Comparison of ENCODE assay signal across 26 cellular contexts in genomic region chr15:89770041-89770440, GRCh38. TPM values are rescaled to one million over a fixed set of nuclear protein-coding genes. Genes with fewer than 3 reads are reported as not detected.
DNase-seq lines count a peak whose midpoint lies in the region; ATAC-seq and TF ChIP-seq lines count a peak whose summit lies in the region.
"Had no signal": no experiment of that assay in that cellular context is flagged by ENCODE, and none has a peak within 500 bp of the region (broad histone marks: within the 10 kb centered on the region; RNA-seq: fewer than 3 reads in every experiment).

No MANE protein-coding gene starts in this region.

- H3K4me1 ChIP-seq in PC-3 (ENCODE audit: insufficient read depth, low read length) (peaks cover 18% of the 10 kb centered on the region; the same call in 1 of the 2 replicates), mesenchymal stem cell (ENCODE audit: control insufficient read depth, insufficient read depth, low read depth, low read length) (peaks cover 12% of the 10 kb centered on the region)
- H3K4me1 ChIP-seq: SJCRH30, tibial nerve had no signal

- ATAC-seq in PC-3 (peak; percentile 48; the same call in 1 of the 2 replicates), GM18861 (IDR thresholded peaks at IDR 0.05; ENCODE audit: unreplicated experiment) (no peak), left colon (no peak)
- ATAC-seq: WTC11 had no signal

- H3K9me2 ChIP-seq in PC-3 (replicated peaks; ENCODE audit: low read length), result no peaks in the 10 kb centered on the region

- no peaks in the 10 kb centered on the region for H3K27me3 ChIP-seq in PC-3 (ENCODE audit: low read length)
- H3K27me3 ChIP-seq in mesenchymal stem cell (ENCODE audit: control insufficient read depth in 1 of 2, insufficient read depth in 1 of 2, low read length in 2 of 2), result no peaks in the 10 kb centered on the region
- H3K27me3 ChIP-seq: ovary, SJCRH30, tibial nerve had no signal

- no peak overlapping the region for H3K4me3 Mint-ChIP-seq in chondrocyte (ENCODE audit: unreplicated experiment)
- no peak overlapping the region for H3K4me3 Mint-ChIP-seq in activated naive CD4-positive, alpha-beta T cell treated with anti-CD3 and anti-CD28 coated beads for 36 hours
- H3K4me3 Mint-ChIP-seq: activated CD4-positive, alpha-beta memory T cell treated with anti-CD3 and anti-CD28 coated beads, Interleukin-2, amount 10 ng/mL, durations not matched to agents 7 days and 5 days; activated naive CD4-positive, alpha-beta T cell treated with anti-CD3 and anti-CD28 coated beads, Interleukin-2, amount 50 U/mL, for 24 hours; activated T-cell treated with anti-CD3 and anti-CD28 coated beads, Interleukin-2, amount 50 U/mL, for 24 hours; naive B cell; WTC11 had no signal

- no peak overlapping the region for H4K8ac ChIP-seq in mesenchymal stem cell (ENCODE audit: low read length)

- H3K36me3 ChIP-seq in PC-3 (ENCODE audit: low read depth, low read length) (no peaks in the 10 kb centered on the region), mesenchymal stem cell (ENCODE audit: control insufficient read depth in 1 of 2, insufficient read depth in 2 of 2, low read depth in 1 of 2, low read length in 2 of 2) (peaks cover 5 to 6% of the 10 kb centered on the region in 2 experiments)
- H3K36me3 ChIP-seq: ovary, SJCRH30, tibial nerve had no signal

- H3K18ac ChIP-seq in mesenchymal stem cell (ENCODE audit: low read depth in 1 of 2, low read length in 2 of 2), result no peak overlapping the region

- H2BK120ac ChIP-seq in mesenchymal stem cell (ENCODE audit: low read depth, low read length), result no peak overlapping the region

- H3K9me3 Mint-ChIP-seq in chondrocyte (ENCODE audit: low read depth), result no peaks in the 10 kb centered on the region
- no peaks in the 10 kb centered on the region for H3K9me3 Mint-ChIP-seq in activated naive CD4-positive, alpha-beta T cell treated with anti-CD3 and anti-CD28 coated beads for 36 hours
- H3K9me3 Mint-ChIP-seq: activated CD4-positive, alpha-beta memory T cell treated with anti-CD3 and anti-CD28 coated beads, Interleukin-2, amount 10 ng/mL, durations not matched to agents 7 days and 5 days; activated naive CD4-positive, alpha-beta T cell treated with anti-CD3 and anti-CD28 coated beads, Interleukin-2, amount 50 U/mL, for 24 hours; activated T-cell treated with anti-CD3 and anti-CD28 coated beads, Interleukin-2, amount 50 U/mL, for 24 hours; naive B cell; WTC11 had no signal

- H3K4me3 ChIP-seq in PC-3 (ENCODE audit: low read length) (no peak overlapping the region), mesenchymal stem cell (ENCODE audit: insufficient read depth in 1 of 2, low read depth in 1 of 2, low read length in 2 of 2) (no peak overlapping the region)
- H3K4me3 ChIP-seq: lung, ovary, SJCRH30, tibial nerve had no signal

- H3K79me2 ChIP-seq in PC-3 (ENCODE audit: low read length), result no peaks in the 10 kb centered on the region

- H3K36me3 Mint-ChIP-seq in chondrocyte (ENCODE audit: low read depth), result peaks cover 1% of the 10 kb centered on the region
- H3K36me3 Mint-ChIP-seq in activated naive CD4-positive, alpha-beta T cell treated with anti-CD3 and anti-CD28 coated beads for 36 hours (ENCODE audit: low read depth), result no peaks in the 10 kb centered on the region
- H3K36me3 Mint-ChIP-seq: activated naive CD4-positive, alpha-beta T cell treated with anti-CD3 and anti-CD28 coated beads, Interleukin-2, amount 50 U/mL, for 24 hours; naive B cell; WTC11 had no signal

- H3K27me3 Mint-ChIP-seq in chondrocyte (ENCODE audit: low read depth), result no peaks in the 10 kb centered on the region
- no peaks in the 10 kb centered on the region for H3K27me3 Mint-ChIP-seq in activated naive CD4-positive, alpha-beta T cell treated with anti-CD3 and anti-CD28 coated beads for 36 hours (ENCODE audit: low read depth)
- H3K27me3 Mint-ChIP-seq: activated naive CD4-positive, alpha-beta T cell treated with anti-CD3 and anti-CD28 coated beads, Interleukin-2, amount 50 U/mL, for 24 hours had no signal

- no peak overlapping the region for H2BK5ac ChIP-seq in mesenchymal stem cell (ENCODE audit: low read depth, low read length, poor library complexity, severe bottlenecking)

- no peak overlapping the region for H2BK12ac ChIP-seq in mesenchymal stem cell (ENCODE audit: low read length in 2 of 2)

- intact Hi-C loops in PC-3 (cut with micrococcal nuclease), result no loop called here
- intact Hi-C loops in left colon (cut with DNase I, micrococcal nuclease), result no loop called here
- intact Hi-C loops in activated naive CD4-positive, alpha-beta T cell treated with anti-CD3 and anti-CD28 coated beads for 36 hours (cut with micrococcal nuclease), result no loop called here

- CTCF ChIA-PET in PC-3 (lab: Charles Lee), result no interaction called here
- CTCF ChIA-PET in activated naive CD4-positive, alpha-beta T cell treated with anti-CD3 and anti-CD28 coated beads for 36 hours (lab: Charles Lee), result interaction anchor here (0.9 kb wide), 1 partner anchor 8 kb away, joined by 7 read pairs; no protein-coding TSS in a partner anchor

- H3K79me1 ChIP-seq in mesenchymal stem cell (replicated peaks; ENCODE audit: low read length, poor library complexity, severe bottlenecking), result no peaks in the 10 kb centered on the region

- TF ChIP-seq CTCF in PC-3 (conservative IDR thresholded peaks at IDR 0.05; ENCODE audit: low read depth, low read length) (no peak), chondrocyte (IDR thresholded peaks at IDR 0.05) (no peak)

- H3K4me2 ChIP-seq in PC-3 (ENCODE audit: low read length), result no peak overlapping the region
- no peak overlapping the region for H3K4me2 ChIP-seq in mesenchymal stem cell (ENCODE audit: low read length, poor library complexity, severe bottlenecking)

- no peaks in the 10 kb centered on the region for H3F3A ChIP-seq in PC-3 (ENCODE audit: low read length, unreplicated experiment)

- H4K91ac ChIP-seq in mesenchymal stem cell (ENCODE audit: low read length), result no peak overlapping the region

- DNase-seq in EL (peak; percentile 58), PC-3 (peak; percentile 25), chondrocyte (ENCODE audit: low spot score) (peak; percentile 26), mesenchymal stem cell (no peak), left colon (no peak)
- DNase-seq in central memory CD4-positive, alpha-beta T cell, result no peak
- DNase-seq in activated naive CD4-positive, alpha-beta T cell treated with anti-CD3 and anti-CD28 coated beads for 36 hours, result no peak
- DNase-seq: activated CD4-positive, alpha-beta memory T cell treated with anti-CD3 and anti-CD28 coated beads, Interleukin-2, amount 10 ng/mL, durations not matched to agents 7 days and 5 days; activated T-cell treated with anti-CD3 and anti-CD28 coated beads, Interleukin-2, amount 50 U/mL, for 24 hours; caudate nucleus; COR-L47; glutamatergic neuron; naive B cell; NCI-H1417; NCI-H69; ovary; SJCRH30; stimulated activated CD4-positive, alpha-beta T cell treated with anti-CD3 and anti-CD28 coated beads, Interleukin-2, amount 100 ng/mL, for 24 hours; stimulated activated naive CD4-positive, alpha-beta T cell treated with Interleukin-2 at 50 U/mL for 16 hours; T-helper 2 cell had no signal

- BruUV-seq in PC-3 (replicated peaks; lab: Mats Ljungman, UMichigan), result no TSS peak

- H2AK5ac ChIP-seq in mesenchymal stem cell (ENCODE audit: low read length, severe bottlenecking), result no peak overlapping the region

- H3K4me1 Mint-ChIP-seq in chondrocyte (ENCODE audit: low read depth), result peaks cover 14% of the 10 kb centered on the region
- H3K4me1 Mint-ChIP-seq in activated naive CD4-positive, alpha-beta T cell treated with anti-CD3 and anti-CD28 coated beads for 36 hours (ENCODE audit: low read depth), result no peaks in the 10 kb centered on the region
- H3K4me1 Mint-ChIP-seq: activated CD4-positive, alpha-beta memory T cell treated with anti-CD3 and anti-CD28 coated beads, Interleukin-2, amount 10 ng/mL, durations not matched to agents 7 days and 5 days; activated naive CD4-positive, alpha-beta T cell treated with anti-CD3 and anti-CD28 coated beads, Interleukin-2, amount 50 U/mL, for 24 hours; naive B cell; WTC11 had no signal

- H3K14ac ChIP-seq in mesenchymal stem cell (ENCODE audit: low read length in 2 of 2), result no peak overlapping the region

- no peak overlapping the region for H3K27ac Mint-ChIP-seq in chondrocyte (ENCODE audit: unreplicated experiment)
- no peak overlapping the region for H3K27ac Mint-ChIP-seq in activated naive CD4-positive, alpha-beta T cell treated with anti-CD3 and anti-CD28 coated beads for 36 hours
- H3K27ac Mint-ChIP-seq: activated CD4-positive, alpha-beta memory T cell treated with anti-CD3 and anti-CD28 coated beads, Interleukin-2, amount 10 ng/mL, durations not matched to agents 7 days and 5 days; activated naive CD4-positive, alpha-beta T cell treated with anti-CD3 and anti-CD28 coated beads, Interleukin-2, amount 50 U/mL, for 24 hours; activated T-cell treated with anti-CD3 and anti-CD28 coated beads, Interleukin-2, amount 50 U/mL, for 24 hours; WTC11 had no signal

- POLR2A ChIA-PET in PC-3 (lab: Charles Lee; ENCODE audit: unreplicated experiment), result no interaction called here

- H2BK15ac ChIP-seq in mesenchymal stem cell (ENCODE audit: low read depth, poor library complexity, severe bottlenecking), result no peak overlapping the region

- H2AFZ ChIP-seq in PC-3 (ENCODE audit: low read length) (no peak overlapping the region; the same call in 1 of the 2 replicates), mesenchymal stem cell (ENCODE audit: low read depth, low read length) (no peak overlapping the region)

- no peak overlapping the region for H3K4ac ChIP-seq in mesenchymal stem cell (ENCODE audit: low read depth in 1 of 2, low read length in 2 of 2)

- WGBS in mesenchymal stem cell, result 80% methylated on average over 3 of the region's 3 CpGs

- H3K27ac ChIP-seq in PC-3 (ENCODE audit: low read length) (no peak overlapping the region), mesenchymal stem cell (ENCODE audit: low read length, poor library complexity, severe bottlenecking) (no peak overlapping the region)
- H3K27ac ChIP-seq: ovary, SJCRH30, tibial nerve had no signal

- no peaks in the 10 kb centered on the region for H3K9me3 ChIP-seq in PC-3 (ENCODE audit: low read length)
- no peaks in the 10 kb centered on the region for H3K9me3 ChIP-seq in mesenchymal stem cell (ENCODE audit: control insufficient read depth, low read length)
- H3K9me3 ChIP-seq: ovary, SJCRH30, tibial nerve had no signal

- H3K9ac ChIP-seq in PC-3 (ENCODE audit: low read length) (no peak overlapping the region), mesenchymal stem cell (ENCODE audit: low read length) (peak overlapping the region; percentile 29)

- H3K23ac ChIP-seq in mesenchymal stem cell (ENCODE audit: low read length in 2 of 2), result no peak overlapping the region

- H4K20me1 ChIP-seq in PC-3 (ENCODE audit: low read length), result no peaks in the 10 kb centered on the region

RNA-seq across cellular contexts. Expression of gene MESP2, which starts 6.1 kb away (rescaled TPM):
- total RNA-seq in PC-3 (2014; rRNA removed) (1.1 and 1.3 TPM in 2 replicates), chondrocyte (0.25 to 0.51 TPM (median 0.36 TPM) in 3 replicates), left colon (1 to 10 TPM in 1 of 2 donors, under 1 TPM in 1; 0.84 to 1.0 TPM)
- 0.12 TPM for polyA plus RNA-seq in mesenchymal stem cell (2013, experiment 1 of 2)
- 0.07 TPM for polyA plus RNA-seq in mesenchymal stem cell (2013, experiment 2 of 2)
- total RNA-seq in activated naive CD4-positive, alpha-beta T cell treated with anti-CD3 and anti-CD28 coated beads for 36 hours, result not detected
- total RNA-seq: activated CD4-positive, alpha-beta memory T cell treated with anti-CD3 and anti-CD28 coated beads, Interleukin-2, amount 10 ng/mL, durations not matched to agents 7 days and 5 days; OCI-LY7; ovary; SJCRH30 had no signal

RNA-seq across cellular contexts. Expression of gene MESP1, which starts 19.0 kb away (rescaled TPM):
- total RNA-seq in PC-3 (2014; rRNA removed) (32.9 and 49.4 TPM in 2 replicates), chondrocyte (0.97 to 2.7 TPM (median 2.1 TPM) in 3 replicates), left colon (10 to 100 TPM in 1 of 2 donors, 1 to 10 TPM in 1; 9.7 to 13.4 TPM)
- 0.03 TPM for polyA plus RNA-seq in mesenchymal stem cell (2013, experiment 1 of 2)
- 0.03 TPM for polyA plus RNA-seq in mesenchymal stem cell (2013, experiment 2 of 2)
- total RNA-seq in activated naive CD4-positive, alpha-beta T cell treated with anti-CD3 and anti-CD28 coated beads for 36 hours, result 1 to 10 TPM; 4.4 to 6.6 TPM
- total RNA-seq: SJCRH30 had no signal

RNA-seq across cellular contexts. Expression of gene ANPEP, which starts 44.6 kb away (rescaled TPM):
- 113 and 133 TPM in 2 replicates for total RNA-seq in PC-3 (2014; rRNA removed)
- 46.5 to 64.9 TPM (median 48.1 TPM) in 3 replicates for total RNA-seq in chondrocyte
- 63.7 TPM for polyA plus RNA-seq in mesenchymal stem cell (2013, experiment 1 of 2)
- polyA plus RNA-seq in mesenchymal stem cell (2013, experiment 2 of 2), result 61.6 TPM
- 100 to 1,000 TPM; 439 to 623 TPM for total RNA-seq in left colon
- total RNA-seq in activated naive CD4-positive, alpha-beta T cell treated with anti-CD3 and anti-CD28 coated beads for 36 hours, result not detected

Comparison
In these comparisons a context has a peak if more than half of its experiments do, and no peak if none do; other contexts are left out.
1. DNase-seq: peak in EL (single experiment), PC-3 (single experiment) and chondrocyte (single experiment); none in mesenchymal stem cell (single experiment), central memory CD4-positive, alpha-beta T cell (single experiment), left colon (0 of 2) and activated naive CD4-positive, alpha-beta T cell treated with anti-CD3 and anti-CD28 coated beads for 36 hours (single experiment).
2. RNA of gene ANPEP, which starts 44.6 kb away (total RNA-seq): 439 to 623 TPM in left colon, 113 to 133 TPM in PC-3 and 46.5 to 64.9 TPM in chondrocyte; not detected in activated naive CD4-positive, alpha-beta T cell treated with anti-CD3 and anti-CD28 coated beads for 36 hours; every median in the first group is over 10 times any median in the second.